In the genomic region with DNA sequence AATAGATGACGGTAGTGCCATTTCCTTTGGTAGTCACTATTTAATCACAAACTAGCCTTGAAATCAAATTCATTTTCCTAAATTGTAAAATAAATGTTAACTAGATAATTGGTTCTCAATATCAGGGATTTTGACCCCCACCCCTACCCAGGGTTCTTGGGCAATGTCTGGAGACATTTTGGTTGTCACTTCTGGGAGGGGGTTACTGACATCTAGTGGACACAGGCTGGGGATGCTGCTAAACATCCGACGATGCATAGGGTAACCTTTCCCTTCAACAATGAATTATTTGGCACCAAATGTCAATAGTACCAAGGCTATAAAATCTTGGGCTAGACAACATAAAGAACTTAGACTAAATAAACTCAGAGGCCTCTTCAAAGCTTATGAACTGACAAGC, we compare ENCODE assay signal across 16 cellular contexts.
DNase-seq lines count a peak whose midpoint lies in the region; TF ChIP-seq lines count a peak whose summit lies in the region.
"Had no signal": no experiment of that assay in that cellular context is flagged by ENCODE, and none has a peak within 500 bp of the region (broad histone marks: within the 10 kb centered on the region; RNA-seq: fewer than 3 reads in every experiment).

No MANE protein-coding gene starts in this region.

- H3K79me2 ChIP-seq in Karpas-422 (ENCODE audit: low read length) = no peaks in the 10 kb centered on the region

- no peaks in the 10 kb centered on the region for H3K9me2 ChIP-seq in Karpas-422 (replicated peaks; ENCODE audit: insufficient read depth, low read length)

- H3K9me3 ChIP-seq in Karpas-422 (ENCODE audit: low read length) = no peaks in the 10 kb centered on the region
- H3K9me3 ChIP-seq: left lung, SJCRH30, transverse colon had no signal

- H3K27me3 ChIP-seq in Karpas-422 (ENCODE audit: low read length) = no peaks in the 10 kb centered on the region
- H3K27me3 ChIP-seq in dorsolateral prefrontal cortex = peaks cover 0 to 91% (median 15%) of the 10 kb centered on the region in 45 donors
- H3K27me3 ChIP-seq: left lung, SJCRH30, transverse colon had no signal

- no peaks in the 10 kb centered on the region for H3K27me3 Mint-ChIP-seq in nephron (ENCODE audit: low read depth)
- H3K27me3 Mint-ChIP-seq: effector memory CD8-positive, alpha-beta T cell had no signal

- TF ChIP-seq CTCF in astrocyte of the cerebellum (IDR thresholded peaks at IDR 0.05; ENCODE audit: low read depth, low read length, missing control alignments) (peak; percentile 34), nephron (IDR thresholded peaks at IDR 0.05; ENCODE audit: unreplicated experiment in 3 of 3) (peak in 2 of 3 experiments; percentile 20 to 30), dorsolateral prefrontal cortex (IDR thresholded peaks at IDR 0.05 in 54 of 56, conservative IDR thresholded peaks at IDR 0.05 in 2 of 56; ENCODE audit: low read depth in 1 of 56, partially characterized antibody in 56 of 56) (peak in 20 of 56 donors; percentile 9 to 34 (median 18))

- no peak overlapping the region for H3K27ac ChIP-seq in Karpas-422 (ENCODE audit: low read length)
- no peak overlapping the region for H3K27ac ChIP-seq in dorsolateral prefrontal cortex
- H3K27ac ChIP-seq: left lung, SJCRH30, transverse colon had no signal

- H3K36me3 ChIP-seq in Karpas-422 (ENCODE audit: insufficient read depth, low read length) = no peaks in the 10 kb centered on the region
- H3K36me3 ChIP-seq: left lung, SJCRH30, transverse colon had no signal

- peak; percentile 20 for DNase-seq in DMS 273 (lab: John Stamatoyannopoulos, UW; ENCODE audit: unreplicated experiment)
- DNase-seq in DMS 273 treated with DMSO at 0.1 percent for 48 hours (lab: John Stamatoyannopoulos, UW) = no peak
- peak; percentile 43 for DNase-seq in Karpas-422
- no peak for DNase-seq in astrocyte of the cerebellum (ENCODE audit: low read depth)
- no peak for DNase-seq in dorsolateral prefrontal cortex
- no peak for DNase-seq in GOT3 (lab: John Stamatoyannopoulos, UW)
- DNase-seq in NOMO-1 treated with DMSO at 0.1 percent for 48 hours (lab: John Stamatoyannopoulos, UW; ENCODE audit: unreplicated experiment) = no peak
- DNase-seq: 8988T; activated T-cell treated with anti-CD3 and anti-CD28 coated beads, Interleukin-2, amount 50 U/mL, for 1 hour; effector memory CD8-positive, alpha-beta T cell; left lung; NCI-H226; small intestine; transverse colon had no signal

- H3K9ac ChIP-seq in Karpas-422 (ENCODE audit: low read length) = no peak overlapping the region

- H2AFZ ChIP-seq in Karpas-422 (ENCODE audit: low read length) = no peak overlapping the region

- H3K9me3 Mint-ChIP-seq in nephron = no peaks in the 10 kb centered on the region

- H3K4me1 Mint-ChIP-seq in nephron = no peaks in the 10 kb centered on the region

- no peaks in the 10 kb centered on the region for H4K20me1 ChIP-seq in Karpas-422 (ENCODE audit: insufficient read depth, low read depth, low read length)

- no peak overlapping the region for H3K4me2 ChIP-seq in Karpas-422 (ENCODE audit: low read depth, low read length, poor library complexity, severe bottlenecking)

- no peaks in the 10 kb centered on the region for H3K36me3 Mint-ChIP-seq in nephron (ENCODE audit: low read depth)

- H3K4me3 ChIP-seq in Karpas-422 (ENCODE audit: low read length) (no peak overlapping the region), astrocyte of the cerebellum (ENCODE audit: low read depth, low read length) (no peak overlapping the region), dorsolateral prefrontal cortex (no peak overlapping the region)
- H3K4me3 ChIP-seq: left lung, SJCRH30, transverse colon had no signal

- in situ Hi-C loops in astrocyte of the cerebellum (cut with HindIII; ENCODE audit: low sequenced_read_pairs) = no loop called here

- intact Hi-C loops in dorsolateral prefrontal cortex (cut with DNase I) = no loop called here

- H3K4me1 ChIP-seq in Karpas-422 (ENCODE audit: low read length) = no peaks in the 10 kb centered on the region
- H3K4me1 ChIP-seq: left lung, SJCRH30, transverse colon had no signal

- no peak overlapping the region for H3K4me3 Mint-ChIP-seq in nephron
- H3K4me3 Mint-ChIP-seq: effector memory CD8-positive, alpha-beta T cell had no signal

- H3K27ac Mint-ChIP-seq in nephron = no peak overlapping the region
- H3K27ac Mint-ChIP-seq: effector memory CD8-positive, alpha-beta T cell had no signal

Comparison
In these comparisons a context has a peak if more than half of its experiments do, and no peak if none do; other contexts are left out.
1. DNase-seq: peak in DMS 273 (single experiment) and Karpas-422 (single experiment); none in DMS 273 treated with DMSO at 0.1 percent for 48 hours (single experiment), astrocyte of the cerebellum (single experiment), dorsolateral prefrontal cortex (0 of 10), GOT3 (single experiment) and NOMO-1 treated with DMSO at 0.1 percent for 48 hours (single experiment).